Comparison of ENCODE assay signal across 20 cellular contexts in the genomic region with DNA sequence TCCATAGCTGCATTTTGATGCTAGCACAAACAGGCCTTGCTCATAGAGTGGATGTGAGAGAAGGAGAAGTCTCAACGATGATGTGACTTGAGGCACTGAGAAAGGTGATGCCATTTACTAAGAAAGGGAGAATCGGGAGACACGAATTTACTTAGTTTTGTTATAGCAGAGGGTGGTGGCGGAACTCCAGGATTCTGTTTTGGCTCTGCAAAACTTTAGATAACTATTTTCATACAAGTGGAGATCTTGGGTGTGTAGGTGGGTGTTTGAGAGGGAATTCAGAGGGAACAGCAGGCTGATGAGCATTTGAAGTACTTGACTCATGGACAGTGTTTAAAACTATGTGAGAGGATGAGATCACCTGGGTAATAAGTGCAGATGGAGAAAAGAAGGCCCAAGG. TPM values are rescaled to one million over a fixed set of nuclear protein-coding genes. Genes with fewer than 3 reads are reported as not detected.
DNase-seq lines count a peak whose midpoint lies in the region; ATAC-seq and TF ChIP-seq lines count a peak whose summit lies in the region.
"Had no signal": no experiment of that assay in that cellular context is flagged by ENCODE, and none has a peak within 500 bp of the region (broad histone marks: within the 10 kb centered on the region; RNA-seq: fewer than 3 reads in every experiment).

No MANE protein-coding gene starts in this region.

- peaks cover 3% of the 10 kb centered on the region for H3K4me1 Mint-ChIP-seq in endothelial cell (ENCODE audit: unreplicated experiment)
- no peaks in the 10 kb centered on the region for H3K4me1 Mint-ChIP-seq in activated CD8-positive, alpha-beta T cell treated with anti-CD3 and anti-CD28 coated beads for 36 hours (ENCODE audit: low read depth)
- H3K4me1 Mint-ChIP-seq: B cell had no signal

- H3K27me3 Mint-ChIP-seq in endothelial cell (ENCODE audit: unreplicated experiment), result peaks cover 5% of the 10 kb centered on the region
- H3K27me3 Mint-ChIP-seq in activated CD8-positive, alpha-beta T cell treated with anti-CD3 and anti-CD28 coated beads for 36 hours, result peaks cover 5% of the 10 kb centered on the region

- no peaks in the 10 kb centered on the region for H3K9me3 Mint-ChIP-seq in endothelial cell (ENCODE audit: unreplicated experiment)
- no peaks in the 10 kb centered on the region for H3K9me3 Mint-ChIP-seq in activated CD8-positive, alpha-beta T cell treated with anti-CD3 and anti-CD28 coated beads for 36 hours
- H3K9me3 Mint-ChIP-seq: CD4-positive, alpha-beta T cell; CD8-positive, alpha-beta T cell had no signal

- ATAC-seq in HG02763 (IDR thresholded peaks at IDR 0.05; ENCODE audit: unreplicated experiment), result no peak
- ATAC-seq in activated CD8-positive, alpha-beta T cell treated with anti-CD3 and anti-CD28 coated beads for 36 hours, result no peak
- ATAC-seq: A549; CD8-positive, alpha-beta T cell had no signal

- no peak overlapping the region for H3K27ac Mint-ChIP-seq in endothelial cell (ENCODE audit: unreplicated experiment)
- no peak overlapping the region for H3K27ac Mint-ChIP-seq in activated CD8-positive, alpha-beta T cell treated with anti-CD3 and anti-CD28 coated beads for 36 hours
- H3K27ac Mint-ChIP-seq: B cell; CD4-positive, alpha-beta T cell; CD8-positive, alpha-beta T cell had no signal

- intact Hi-C loops in activated CD8-positive, alpha-beta T cell treated with anti-CD3 and anti-CD28 coated beads for 36 hours (cut with micrococcal nuclease), result no loop called here

- H3K4me3 Mint-ChIP-seq in endothelial cell (ENCODE audit: unreplicated experiment), result peak overlapping the region; percentile 38
- no peak overlapping the region for H3K4me3 Mint-ChIP-seq in activated CD8-positive, alpha-beta T cell treated with anti-CD3 and anti-CD28 coated beads for 36 hours
- H3K4me3 Mint-ChIP-seq: B cell; CD4-positive, alpha-beta T cell; CD8-positive, alpha-beta T cell had no signal

- POLR2A ChIA-PET in activated CD8-positive, alpha-beta T cell treated with anti-CD3 and anti-CD28 coated beads for 36 hours (lab: Charles Lee), result no interaction called here

- peak overlapping the region; percentile 81 for H3K27ac ChIP-seq in angular gyrus (ENCODE audit: low read depth, low read length)
- H3K27ac ChIP-seq: 22Rv1; A549; BLaER1 treated with 17β-estradiol and CSF1 and Interleukin-3, amounts not matched to agents 10 nM and 100 nM; C4-2B had no signal

- TF ChIP-seq CTCF in endothelial cell (IDR thresholded peaks at IDR 0.05; ENCODE audit: unreplicated experiment), result no peak
- no peak for TF ChIP-seq CTCF in activated CD8-positive, alpha-beta T cell treated with anti-CD3 and anti-CD28 coated beads for 36 hours (IDR thresholded peaks at IDR 0.05)

- no peak for DNase-seq in endothelial cell (ENCODE audit: low spot score)
- peak; percentile 58 for DNase-seq in middle frontal gyrus (ENCODE audit: extremely low spot score, low spot score)
- peak; percentile 56 for DNase-seq in superior temporal gyrus (ENCODE audit: extremely low spot score)
- DNase-seq in occipital lobe (lab: John Stamatoyannopoulos, UW), result no peak
- no peak for DNase-seq in activated CD8-positive, alpha-beta T cell treated with anti-CD3 and anti-CD28 coated beads for 36 hours
- DNase-seq: AML-193; Caco-2; Calu3; CD4-positive, alpha-beta T cell; DMS79 treated with DMSO at 0.1 percent for 48 hours; GF-D8 had no signal

- H3K36me3 Mint-ChIP-seq in endothelial cell (ENCODE audit: low read depth, unreplicated experiment), result peaks cover 28% of the 10 kb centered on the region
- H3K36me3 Mint-ChIP-seq in activated CD8-positive, alpha-beta T cell treated with anti-CD3 and anti-CD28 coated beads for 36 hours (ENCODE audit: low read depth), result no peaks in the 10 kb centered on the region
- H3K36me3 Mint-ChIP-seq: CD8-positive, alpha-beta T cell had no signal

- CTCF ChIA-PET in activated CD8-positive, alpha-beta T cell treated with anti-CD3 and anti-CD28 coated beads for 36 hours (lab: Charles Lee), result no interaction called here

RNA-seq across cellular contexts. Expression of a gene that starts 43.2 kb away (rescaled TPM):
- 2.0 TPM for total RNA-seq in endothelial cell (ENCODE audit: unreplicated experiment)
- total RNA-seq in occipital lobe, result 35.6 TPM
- total RNA-seq in activated CD8-positive, alpha-beta T cell treated with anti-CD3 and anti-CD28 coated beads for 36 hours, result not detected
- total RNA-seq: A172; Calu3; CD4-positive, alpha-beta T cell; CD8-positive, alpha-beta T cell had no signal

Comparison
In these comparisons a context has a peak if more than half of its experiments do, and no peak if none do; other contexts are left out.
1. DNase-seq: peak in middle frontal gyrus (single experiment) and superior temporal gyrus (single experiment); none in endothelial cell (single experiment), occipital lobe (single experiment) and activated CD8-positive, alpha-beta T cell treated with anti-CD3 and anti-CD28 coated beads for 36 hours (single experiment).
2. RNA of a gene that starts 43.2 kb away (total RNA-seq): 35.6 TPM in occipital lobe (single experiment); 2.0 TPM in endothelial cell (single experiment) and not detected in activated CD8-positive, alpha-beta T cell treated with anti-CD3 and anti-CD28 coated beads for 36 hours; every median in the first group is over 10 times any median in the second.